In genomic region chr2:128774320-128775063, GRCh38 we compare ENCODE assay signal across 29 cellular contexts.
DNase-seq lines count a peak whose midpoint lies in the region; ATAC-seq and TF ChIP-seq lines count a peak whose summit lies in the region.
"Had no signal": no experiment of that assay in that cellular context is flagged by ENCODE, and none has a peak within 500 bp of the region (broad histone marks: within the 10 kb centered on the region; RNA-seq: fewer than 3 reads in every experiment).

No MANE protein-coding gene starts in this region.

- 39 to 56% (median 49%) methylated on average over 4 of the region's 4 CpGs for whole genome bisulfite sequencing in psoas muscle, 3 donors
- 59 to 74% methylated on average over 4 of the region's 4 CpGs for WGBS in aorta, 2 donors

- no peak for TF ChIP-seq CTCF in psoas muscle (IDR thresholded peaks at IDR 0.05)
- TF ChIP-seq CTCF in CD4-positive, alpha-beta T cell (IDR thresholded peaks at IDR 0.05): no peak

- H3K4me1 ChIP-seq in psoas muscle (peaks cover 13% of the 10 kb centered on the region), aorta (ENCODE audit: control insufficient read depth in 1 of 2, insufficient read depth in 2 of 2, low read length in 2 of 2) (no peaks in the 10 kb centered on the region)
- H3K4me1 ChIP-seq: pancreas had no signal

- H3K27me3 Mint-ChIP-seq in activated naive CD4-positive, alpha-beta T cell treated with anti-CD3 and anti-CD28 coated beads, Interleukin-2, amount 10 ng/mL, durations not matched to agents 7 days and 5 days: no peaks in the 10 kb centered on the region
- no peaks in the 10 kb centered on the region for H3K27me3 Mint-ChIP-seq in CD4-positive, alpha-beta T cell
- H3K27me3 Mint-ChIP-seq: activated CD4-positive, alpha-beta T cell treated with anti-CD3 and anti-CD28 coated beads, Interleukin-2, amount 10 ng/mL, durations not matched to agents 7 days and 5 days; activated naive CD4-positive, alpha-beta T cell treated with anti-CD3 and anti-CD28 coated beads, Interleukin-2, amount 50 U/mL, for 24 hours had no signal

- no peak overlapping the region for H3K4me3 ChIP-seq in psoas muscle
- H3K4me3 ChIP-seq in aorta (ENCODE audit: low read length in 2 of 2): no peak overlapping the region
- H3K4me3 ChIP-seq: GM23338, pancreas, thoracic aorta had no signal

- H3K4me3 Mint-ChIP-seq in activated naive CD4-positive, alpha-beta T cell treated with anti-CD3 and anti-CD28 coated beads, Interleukin-2, amount 10 ng/mL, durations not matched to agents 7 days and 5 days: no peak overlapping the region
- no peak overlapping the region for H3K4me3 Mint-ChIP-seq in CD4-positive, alpha-beta T cell
- H3K4me3 Mint-ChIP-seq: activated CD4-positive, alpha-beta T cell treated with anti-CD3 and anti-CD28 coated beads, Interleukin-2, amount 10 ng/mL, durations not matched to agents 7 days and 5 days; activated naive CD4-positive, alpha-beta T cell treated with anti-CD3 and anti-CD28 coated beads, Interleukin-2, amount 50 U/mL, for 24 hours; CD8-positive, alpha-beta memory T cell; GM23338; nephron had no signal

- H3K36me3 ChIP-seq in psoas muscle (ENCODE audit: insufficient read depth in 1 of 2, low read depth in 1 of 2) (no peaks in the 10 kb centered on the region), aorta (ENCODE audit: control insufficient read depth in 1 of 2, insufficient read depth in 2 of 2, low read length in 1 of 2) (no peaks in the 10 kb centered on the region)
- H3K36me3 ChIP-seq: pancreas, thoracic aorta, WERI-Rb-1 had no signal

- POLR2A ChIA-PET in CD4-positive, alpha-beta T cell (lab: Charles Lee): no interaction called here

- H3K9me3 ChIP-seq in psoas muscle (no peaks in the 10 kb centered on the region), aorta (ENCODE audit: control insufficient read depth, low read length) (no peaks in the 10 kb centered on the region)
- H3K9me3 ChIP-seq in CD4-positive, alpha-beta T cell (ENCODE audit: control insufficient read depth, low read length): no peaks in the 10 kb centered on the region
- H3K9me3 ChIP-seq: pancreas had no signal

- H3K27ac ChIP-seq in psoas muscle (no peak overlapping the region), aorta (ENCODE audit: low read depth in 1 of 2, low read length in 2 of 2) (no peak overlapping the region)
- no peak overlapping the region for H3K27ac ChIP-seq in CD4-positive, alpha-beta T cell (ENCODE audit: low read depth, low read length)
- H3K27ac ChIP-seq: pancreas, thoracic aorta, WERI-Rb-1 had no signal

- no peaks in the 10 kb centered on the region for H3K4me1 Mint-ChIP-seq in activated naive CD4-positive, alpha-beta T cell treated with anti-CD3 and anti-CD28 coated beads, Interleukin-2, amount 10 ng/mL, durations not matched to agents 7 days and 5 days
- no peaks in the 10 kb centered on the region for H3K4me1 Mint-ChIP-seq in CD4-positive, alpha-beta T cell (ENCODE audit: low read depth)
- H3K4me1 Mint-ChIP-seq: activated CD4-positive, alpha-beta T cell treated with anti-CD3 and anti-CD28 coated beads, Interleukin-2, amount 10 ng/mL, durations not matched to agents 7 days and 5 days; activated naive CD4-positive, alpha-beta T cell treated with anti-CD3 and anti-CD28 coated beads, Interleukin-2, amount 50 U/mL, for 24 hours; CD8-positive, alpha-beta memory T cell had no signal

- H3K9me3 Mint-ChIP-seq in activated naive CD4-positive, alpha-beta T cell treated with anti-CD3 and anti-CD28 coated beads, Interleukin-2, amount 10 ng/mL, durations not matched to agents 7 days and 5 days: no peaks in the 10 kb centered on the region
- H3K9me3 Mint-ChIP-seq in CD4-positive, alpha-beta T cell: no peaks in the 10 kb centered on the region
- H3K9me3 Mint-ChIP-seq: activated CD4-positive, alpha-beta T cell treated with anti-CD3 and anti-CD28 coated beads, Interleukin-2, amount 10 ng/mL, durations not matched to agents 7 days and 5 days; CD8-positive, alpha-beta memory T cell; GM23338; nephron had no signal

- no peak overlapping the region for H3K27ac Mint-ChIP-seq in activated naive CD4-positive, alpha-beta T cell treated with anti-CD3 and anti-CD28 coated beads, Interleukin-2, amount 10 ng/mL, durations not matched to agents 7 days and 5 days
- H3K27ac Mint-ChIP-seq in CD4-positive, alpha-beta T cell: no peak overlapping the region
- H3K27ac Mint-ChIP-seq: activated CD4-positive, alpha-beta T cell treated with anti-CD3 and anti-CD28 coated beads, Interleukin-2, amount 10 ng/mL, durations not matched to agents 7 days and 5 days; activated naive CD4-positive, alpha-beta T cell treated with anti-CD3 and anti-CD28 coated beads, Interleukin-2, amount 50 U/mL, for 24 hours; CD8-positive, alpha-beta memory T cell; GM23338; nephron had no signal

- H3K27me3 ChIP-seq in psoas muscle (ENCODE audit: insufficient read depth in 3 of 3, low read length in 2 of 3) (no peaks in the 10 kb centered on the region), aorta (ENCODE audit: control insufficient read depth in 1 of 2, insufficient read depth in 2 of 2, low read length in 1 of 2) (no peaks in the 10 kb centered on the region)
- no peaks in the 10 kb centered on the region for H3K27me3 ChIP-seq in CD4-positive, alpha-beta T cell (ENCODE audit: control insufficient read depth, insufficient read depth, low read length)
- H3K27me3 ChIP-seq: pancreas had no signal

- peak; percentile 62 to 71 for ATAC-seq in left cardiac atrium
- peak; percentile 67 to 94 (median 78) for ATAC-seq in psoas muscle
- no peak for ATAC-seq in aorta (ENCODE audit: low FRiP score)
- no peak for ATAC-seq in HG02981 (IDR thresholded peaks at IDR 0.05; ENCODE audit: unreplicated experiment)
- ATAC-seq in CD4-positive, alpha-beta T cell (ENCODE audit: poor library complexity): no peak
- ATAC-seq: GM23338, Panc1 had no signal

- peak; percentile 8 for DNase-seq in activated naive CD4-positive, alpha-beta T cell treated with anti-CD3 and anti-CD28 coated beads, Interleukin-2, amount 10 ng/mL, durations not matched to agents 7 days and 5 days
- no peak for DNase-seq in activated naive CD4-positive, alpha-beta T cell treated with Interleukin-2 at 50 U/mL for 16 hours
- DNase-seq in left cardiac atrium (no peak), psoas muscle (no peak), aorta (peak; percentile 23 to 24), OCI-M2 (lab: John Stamatoyannopoulos, UW; ENCODE audit: unreplicated experiment) (no peak)
- DNase-seq in CD4-positive, alpha-beta T cell: no peak
- DNase-seq: activated CD4-positive, alpha-beta T cell treated with anti-CD3 and anti-CD28 coated beads, Interleukin-2, amount 10 ng/mL, durations not matched to agents 7 days and 5 days; AML-193; CD8-positive, alpha-beta memory T cell; central memory CD4-positive, alpha-beta T cell; dermis blood vessel endothelial cell; IMR-90; NCI-H1092 treated with DMSO at 0.1 percent for 48 hours; NCI-H187; NCI-H2171 treated with DMSO at 0.1 percent for 48 hours; NCI-H524; NK-92 treated with Interleukin-12 subunit alpha and Interleukin-12 subunit beta, amount 100 ng/mL, for 24 hours; SIG-M5; stimulated activated naive CD4-positive, alpha-beta T cell; T-helper 9 cell; WERI-Rb-1 had no signal

- intact Hi-C loops in left cardiac atrium (cut with DNase I): no loop called here
- intact Hi-C loops in psoas muscle (cut with DNase I): no loop called here
- intact Hi-C loops in aorta (cut with DNase I): no loop called here
- intact Hi-C loops in CD4-positive, alpha-beta T cell (cut with DNase I, micrococcal nuclease): no loop called here

- H3K36me3 Mint-ChIP-seq in activated naive CD4-positive, alpha-beta T cell treated with anti-CD3 and anti-CD28 coated beads, Interleukin-2, amount 10 ng/mL, durations not matched to agents 7 days and 5 days: no peaks in the 10 kb centered on the region
- H3K36me3 Mint-ChIP-seq in CD4-positive, alpha-beta T cell (ENCODE audit: low read depth): no peaks in the 10 kb centered on the region
- H3K36me3 Mint-ChIP-seq: activated naive CD4-positive, alpha-beta T cell treated with anti-CD3 and anti-CD28 coated beads, Interleukin-2, amount 50 U/mL, for 24 hours; CD8-positive, alpha-beta memory T cell had no signal

- CTCF ChIA-PET in activated naive CD4-positive, alpha-beta T cell treated with anti-CD3 and anti-CD28 coated beads, Interleukin-2, amount 10 ng/mL, durations not matched to agents 7 days and 5 days (lab: Charles Lee): interaction anchor here (0.7 kb wide), 1 partner anchor 9 kb away, joined by 3 read pairs; no protein-coding TSS in a partner anchor
- CTCF ChIA-PET in CD4-positive, alpha-beta T cell (lab: Charles Lee): no interaction called here

Comparison
In these comparisons a context has a peak if more than half of its experiments do, and no peak if none do; other contexts are left out.
1. DNase-seq: peak in activated naive CD4-positive, alpha-beta T cell treated with anti-CD3 and anti-CD28 coated beads, Interleukin-2, amount 10 ng/mL, durations not matched to agents 7 days and 5 days (single experiment) and aorta (2 of 2); none in activated naive CD4-positive, alpha-beta T cell treated with Interleukin-2 at 50 U/mL for 16 hours (single experiment), left cardiac atrium (single experiment), psoas muscle (0 of 2), OCI-M2 (single experiment) and CD4-positive, alpha-beta T cell (0 of 10).
2. ATAC-seq: peak in left cardiac atrium (2 of 2) and psoas muscle (4 of 4); none in aorta (single experiment), HG02981 (single experiment) and CD4-positive, alpha-beta T cell (single experiment).